1 cellular context compared by ENCODE assay signal in the genomic region with DNA sequence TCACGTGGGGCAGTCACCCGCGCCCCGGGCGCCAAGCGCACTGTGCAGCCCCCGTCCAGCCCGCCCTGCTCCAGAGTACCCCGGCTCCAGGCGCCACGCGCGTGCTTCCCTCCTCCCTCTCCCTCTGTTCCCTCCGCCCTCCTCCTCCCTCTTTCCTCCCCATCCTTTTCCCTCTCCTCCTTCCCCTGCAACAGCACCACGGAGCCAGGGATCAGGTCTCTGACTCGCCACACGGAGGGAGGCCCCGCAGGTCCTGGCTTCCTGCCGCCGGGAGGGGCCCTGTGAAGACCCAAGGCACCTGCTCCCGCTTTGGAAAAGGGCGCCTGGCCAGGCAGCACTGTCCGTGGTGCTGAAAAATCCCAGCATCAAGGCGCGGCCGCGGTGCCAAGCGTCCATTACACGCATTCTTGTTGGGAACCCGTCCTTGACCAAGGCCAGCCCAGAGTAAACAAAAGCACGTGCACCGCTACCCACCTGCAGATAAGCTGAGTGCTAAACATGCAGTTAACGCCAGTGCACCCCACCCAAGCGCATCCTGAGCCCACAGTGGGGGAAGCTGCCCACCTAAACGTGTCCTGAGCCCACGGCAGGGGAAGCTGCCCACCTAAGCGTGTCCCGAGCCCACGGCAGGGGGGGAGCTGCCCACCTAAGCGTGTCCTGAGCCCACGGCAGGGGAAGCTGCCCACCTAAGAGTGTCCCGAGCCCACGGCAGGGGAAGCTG.
TF ChIP-seq lines count a peak whose summit lies in the region.

No MANE protein-coding gene starts in this region.

TF ChIP-seq in HepG2, 621 proteins besides CTCF, POLR2A, EP300 and RAD21 (continued from another document and continues in another):
- TF ChIP-seq, protein P1, sequence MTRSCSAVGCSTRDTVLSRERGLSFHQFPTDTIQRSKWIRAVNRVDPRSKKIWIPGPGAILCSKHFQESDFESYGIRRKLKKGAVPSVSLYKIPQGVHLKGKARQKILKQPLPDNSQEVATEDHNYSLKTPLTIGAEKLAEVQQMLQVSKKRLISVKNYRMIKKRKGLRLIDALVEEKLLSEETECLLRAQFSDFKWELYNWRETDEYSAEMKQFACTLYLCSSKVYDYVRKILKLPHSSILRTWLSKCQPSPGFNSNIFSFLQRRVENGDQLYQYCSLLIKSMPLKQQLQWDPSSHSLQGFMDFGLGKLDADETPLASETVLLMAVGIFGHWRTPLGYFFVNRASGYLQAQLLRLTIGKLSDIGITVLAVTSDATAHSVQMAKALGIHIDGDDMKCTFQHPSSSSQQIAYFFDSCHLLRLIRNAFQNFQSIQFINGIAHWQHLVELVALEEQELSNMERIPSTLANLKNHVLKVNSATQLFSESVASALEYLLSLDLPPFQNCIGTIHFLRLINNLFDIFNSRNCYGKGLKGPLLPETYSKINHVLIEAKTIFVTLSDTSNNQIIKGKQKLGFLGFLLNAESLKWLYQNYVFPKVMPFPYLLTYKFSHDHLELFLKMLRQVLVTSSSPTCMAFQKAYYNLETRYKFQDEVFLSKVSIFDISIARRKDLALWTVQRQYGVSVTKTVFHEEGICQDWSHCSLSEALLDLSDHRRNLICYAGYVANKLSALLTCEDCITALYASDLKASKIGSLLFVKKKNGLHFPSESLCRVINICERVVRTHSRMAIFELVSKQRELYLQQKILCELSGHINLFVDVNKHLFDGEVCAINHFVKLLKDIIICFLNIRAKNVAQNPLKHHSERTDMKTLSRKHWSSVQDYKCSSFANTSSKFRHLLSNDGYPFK (CRISPR knock-in tag; IDR thresholded peaks at IDR 0.05; ENCODE audit: borderline replicate concordance): no peak
- TF ChIP-seq ZBTB1 (CRISPR knock-in tag; IDR thresholded peaks at IDR 0.05; ENCODE audit: borderline replicate concordance): no peak
- TF ChIP-seq, protein P2, sequence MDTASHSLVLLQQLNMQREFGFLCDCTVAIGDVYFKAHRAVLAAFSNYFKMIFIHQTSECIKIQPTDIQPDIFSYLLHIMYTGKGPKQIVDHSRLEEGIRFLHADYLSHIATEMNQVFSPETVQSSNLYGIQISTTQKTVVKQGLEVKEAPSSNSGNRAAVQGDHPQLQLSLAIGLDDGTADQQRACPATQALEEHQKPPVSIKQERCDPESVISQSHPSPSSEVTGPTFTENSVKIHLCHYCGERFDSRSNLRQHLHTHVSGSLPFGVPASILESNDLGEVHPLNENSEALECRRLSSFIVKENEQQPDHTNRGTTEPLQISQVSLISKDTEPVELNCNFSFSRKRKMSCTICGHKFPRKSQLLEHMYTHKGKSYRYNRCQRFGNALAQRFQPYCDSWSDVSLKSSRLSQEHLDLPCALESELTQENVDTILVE (CRISPR knock-in tag; IDR thresholded peaks at IDR 0.05): peak; percentile 83
- 0 out of 2 replicates have a peak, but pooled peaks have one; percentile 53 for TF ChIP-seq ZSCAN20 (CRISPR knock-in tag; IDR thresholded peaks at IDR 0.05; ENCODE audit: borderline replicate concordance)
- TF ChIP-seq ZNF143 (CRISPR knock-in tag; IDR thresholded peaks at IDR 0.05): no peak
- no peak for TF ChIP-seq POLR2G (IDR thresholded peaks at IDR 0.05; ENCODE audit: low read depth, low read length)
- TF ChIP-seq, protein P3, sequence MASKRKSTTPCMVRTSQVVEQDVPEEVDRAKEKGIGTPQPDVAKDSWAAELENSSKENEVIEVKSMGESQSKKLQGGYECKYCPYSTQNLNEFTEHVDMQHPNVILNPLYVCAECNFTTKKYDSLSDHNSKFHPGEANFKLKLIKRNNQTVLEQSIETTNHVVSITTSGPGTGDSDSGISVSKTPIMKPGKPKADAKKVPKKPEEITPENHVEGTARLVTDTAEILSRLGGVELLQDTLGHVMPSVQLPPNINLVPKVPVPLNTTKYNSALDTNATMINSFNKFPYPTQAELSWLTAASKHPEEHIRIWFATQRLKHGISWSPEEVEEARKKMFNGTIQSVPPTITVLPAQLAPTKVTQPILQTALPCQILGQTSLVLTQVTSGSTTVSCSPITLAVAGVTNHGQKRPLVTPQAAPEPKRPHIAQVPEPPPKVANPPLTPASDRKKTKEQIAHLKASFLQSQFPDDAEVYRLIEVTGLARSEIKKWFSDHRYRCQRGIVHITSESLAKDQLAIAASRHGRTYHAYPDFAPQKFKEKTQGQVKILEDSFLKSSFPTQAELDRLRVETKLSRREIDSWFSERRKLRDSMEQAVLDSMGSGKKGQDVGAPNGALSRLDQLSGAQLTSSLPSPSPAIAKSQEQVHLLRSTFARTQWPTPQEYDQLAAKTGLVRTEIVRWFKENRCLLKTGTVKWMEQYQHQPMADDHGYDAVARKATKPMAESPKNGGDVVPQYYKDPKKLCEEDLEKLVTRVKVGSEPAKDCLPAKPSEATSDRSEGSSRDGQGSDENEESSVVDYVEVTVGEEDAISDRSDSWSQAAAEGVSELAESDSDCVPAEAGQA (IDR thresholded peaks at IDR 0.05; ENCODE audit: low read depth): no peak
- TF ChIP-seq, protein P3 (CRISPR knock-in tag; IDR thresholded peaks at IDR 0.05; ENCODE audit: borderline replicate concordance): peak; percentile 85; the same call in 1 of the 2 replicates
- no peak for TF ChIP-seq CENPX (CRISPR knock-in tag; IDR thresholded peaks at IDR 0.05)
- no peak for TF ChIP-seq ZNF564 (CRISPR knock-in tag; IDR thresholded peaks at IDR 0.05)
- TF ChIP-seq ZNF605 (CRISPR knock-in tag; IDR thresholded peaks at IDR 0.05): peak; percentile 72; the same call in 1 of the 2 replicates
- TF ChIP-seq HOXA3 (CRISPR knock-in tag; IDR thresholded peaks at IDR 0.05): peak; percentile 45; the same call in 1 of the 2 replicates
- no peak for TF ChIP-seq PAWR (CRISPR knock-in tag; IDR thresholded peaks at IDR 0.05; ENCODE audit: borderline replicate concordance)
- TF ChIP-seq, protein P4, sequence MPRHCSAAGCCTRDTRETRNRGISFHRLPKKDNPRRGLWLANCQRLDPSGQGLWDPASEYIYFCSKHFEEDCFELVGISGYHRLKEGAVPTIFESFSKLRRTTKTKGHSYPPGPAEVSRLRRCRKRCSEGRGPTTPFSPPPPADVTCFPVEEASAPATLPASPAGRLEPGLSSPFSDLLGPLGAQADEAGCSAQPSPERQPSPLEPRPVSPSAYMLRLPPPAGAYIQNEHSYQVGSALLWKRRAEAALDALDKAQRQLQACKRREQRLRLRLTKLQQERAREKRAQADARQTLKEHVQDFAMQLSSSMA (CRISPR knock-in tag; IDR thresholded peaks at IDR 0.05): no peak
- TF ChIP-seq LCORL (IDR thresholded peaks at IDR 0.05): no peak
- no peak for TF ChIP-seq LCORL (CRISPR knock-in tag; IDR thresholded peaks at IDR 0.05)
- TF ChIP-seq, protein P5, sequence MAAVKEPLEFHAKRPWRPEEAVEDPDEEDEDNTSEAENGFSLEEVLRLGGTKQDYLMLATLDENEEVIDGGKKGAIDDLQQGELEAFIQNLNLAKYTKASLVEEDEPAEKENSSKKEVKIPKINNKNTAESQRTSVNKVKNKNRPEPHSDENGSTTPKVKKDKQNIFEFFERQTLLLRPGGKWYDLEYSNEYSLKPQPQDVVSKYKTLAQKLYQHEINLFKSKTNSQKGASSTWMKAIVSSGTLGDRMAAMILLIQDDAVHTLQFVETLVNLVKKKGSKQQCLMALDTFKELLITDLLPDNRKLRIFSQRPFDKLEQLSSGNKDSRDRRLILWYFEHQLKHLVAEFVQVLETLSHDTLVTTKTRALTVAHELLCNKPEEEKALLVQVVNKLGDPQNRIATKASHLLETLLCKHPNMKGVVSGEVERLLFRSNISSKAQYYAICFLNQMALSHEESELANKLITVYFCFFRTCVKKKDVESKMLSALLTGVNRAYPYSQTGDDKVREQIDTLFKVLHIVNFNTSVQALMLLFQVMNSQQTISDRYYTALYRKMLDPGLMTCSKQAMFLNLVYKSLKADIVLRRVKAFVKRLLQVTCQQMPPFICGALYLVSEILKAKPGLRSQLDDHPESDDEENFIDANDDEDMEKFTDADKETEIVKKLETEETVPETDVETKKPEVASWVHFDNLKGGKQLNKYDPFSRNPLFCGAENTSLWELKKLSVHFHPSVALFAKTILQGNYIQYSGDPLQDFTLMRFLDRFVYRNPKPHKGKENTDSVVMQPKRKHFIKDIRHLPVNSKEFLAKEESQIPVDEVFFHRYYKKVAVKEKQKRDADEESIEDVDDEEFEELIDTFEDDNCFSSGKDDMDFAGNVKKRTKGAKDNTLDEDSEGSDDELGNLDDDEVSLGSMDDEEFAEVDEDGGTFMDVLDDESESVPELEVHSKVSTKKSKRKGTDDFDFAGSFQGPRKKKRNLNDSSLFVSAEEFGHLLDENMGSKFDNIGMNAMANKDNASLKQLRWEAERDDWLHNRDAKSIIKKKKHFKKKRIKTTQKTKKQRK (IDR thresholded peaks at IDR 0.05; ENCODE audit: low read length): no peak
- TF ChIP-seq, protein P6, sequence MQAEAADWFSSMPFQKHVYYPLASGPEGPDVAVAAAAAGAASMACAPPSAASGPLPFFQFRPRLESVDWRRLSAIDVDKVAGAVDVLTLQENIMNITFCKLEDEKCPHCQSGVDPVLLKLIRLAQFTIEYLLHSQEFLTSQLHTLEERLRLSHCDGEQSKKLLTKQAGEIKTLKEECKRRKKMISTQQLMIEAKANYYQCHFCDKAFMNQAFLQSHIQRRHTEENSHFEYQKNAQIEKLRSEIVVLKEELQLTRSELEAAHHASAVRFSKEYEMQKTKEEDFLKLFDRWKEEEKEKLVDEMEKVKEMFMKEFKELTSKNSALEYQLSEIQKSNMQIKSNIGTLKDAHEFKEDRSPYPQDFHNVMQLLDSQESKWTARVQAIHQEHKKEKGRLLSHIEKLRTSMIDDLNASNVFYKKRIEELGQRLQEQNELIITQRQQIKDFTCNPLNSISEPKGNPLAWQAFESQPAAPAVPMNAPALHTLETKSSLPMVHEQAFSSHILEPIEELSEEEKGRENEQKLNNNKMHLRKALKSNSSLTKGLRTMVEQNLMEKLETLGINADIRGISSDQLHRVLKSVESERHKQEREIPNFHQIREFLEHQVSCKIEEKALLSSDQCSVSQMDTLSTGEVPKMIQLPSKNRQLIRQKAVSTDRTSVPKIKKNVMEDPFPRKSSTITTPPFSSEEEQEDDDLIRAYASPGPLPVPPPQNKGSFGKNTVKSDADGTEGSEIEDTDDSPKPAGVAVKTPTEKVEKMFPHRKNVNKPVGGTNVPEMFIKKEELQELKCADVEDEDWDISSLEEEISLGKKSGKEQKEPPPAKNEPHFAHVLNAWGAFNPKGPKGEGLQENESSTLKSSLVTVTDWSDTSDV (CRISPR knock-in tag; IDR thresholded peaks at IDR 0.05): no peak
- no peak for TF ChIP-seq RFXANK (CRISPR knock-in tag; IDR thresholded peaks at IDR 0.05)
- TF ChIP-seq ARID2 (CRISPR knock-in tag; IDR thresholded peaks at IDR 0.05; ENCODE audit: borderline replicate concordance): no peak
- TF ChIP-seq, protein P7, sequence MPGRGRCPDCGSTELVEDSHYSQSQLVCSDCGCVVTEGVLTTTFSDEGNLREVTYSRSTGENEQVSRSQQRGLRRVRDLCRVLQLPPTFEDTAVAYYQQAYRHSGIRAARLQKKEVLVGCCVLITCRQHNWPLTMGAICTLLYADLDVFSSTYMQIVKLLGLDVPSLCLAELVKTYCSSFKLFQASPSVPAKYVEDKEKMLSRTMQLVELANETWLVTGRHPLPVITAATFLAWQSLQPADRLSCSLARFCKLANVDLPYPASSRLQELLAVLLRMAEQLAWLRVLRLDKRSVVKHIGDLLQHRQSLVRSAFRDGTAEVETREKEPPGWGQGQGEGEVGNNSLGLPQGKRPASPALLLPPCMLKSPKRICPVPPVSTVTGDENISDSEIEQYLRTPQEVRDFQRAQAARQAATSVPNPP (CRISPR knock-in tag; IDR thresholded peaks at IDR 0.05): no peak
- TF ChIP-seq ZNF749 (CRISPR knock-in tag; IDR thresholded peaks at IDR 0.05; ENCODE audit: borderline replicate concordance): peak; percentile 79; the same call in 1 of the 2 replicates
